Comparison of ENCODE assay signal across 1 cellular context in the genomic region with DNA sequence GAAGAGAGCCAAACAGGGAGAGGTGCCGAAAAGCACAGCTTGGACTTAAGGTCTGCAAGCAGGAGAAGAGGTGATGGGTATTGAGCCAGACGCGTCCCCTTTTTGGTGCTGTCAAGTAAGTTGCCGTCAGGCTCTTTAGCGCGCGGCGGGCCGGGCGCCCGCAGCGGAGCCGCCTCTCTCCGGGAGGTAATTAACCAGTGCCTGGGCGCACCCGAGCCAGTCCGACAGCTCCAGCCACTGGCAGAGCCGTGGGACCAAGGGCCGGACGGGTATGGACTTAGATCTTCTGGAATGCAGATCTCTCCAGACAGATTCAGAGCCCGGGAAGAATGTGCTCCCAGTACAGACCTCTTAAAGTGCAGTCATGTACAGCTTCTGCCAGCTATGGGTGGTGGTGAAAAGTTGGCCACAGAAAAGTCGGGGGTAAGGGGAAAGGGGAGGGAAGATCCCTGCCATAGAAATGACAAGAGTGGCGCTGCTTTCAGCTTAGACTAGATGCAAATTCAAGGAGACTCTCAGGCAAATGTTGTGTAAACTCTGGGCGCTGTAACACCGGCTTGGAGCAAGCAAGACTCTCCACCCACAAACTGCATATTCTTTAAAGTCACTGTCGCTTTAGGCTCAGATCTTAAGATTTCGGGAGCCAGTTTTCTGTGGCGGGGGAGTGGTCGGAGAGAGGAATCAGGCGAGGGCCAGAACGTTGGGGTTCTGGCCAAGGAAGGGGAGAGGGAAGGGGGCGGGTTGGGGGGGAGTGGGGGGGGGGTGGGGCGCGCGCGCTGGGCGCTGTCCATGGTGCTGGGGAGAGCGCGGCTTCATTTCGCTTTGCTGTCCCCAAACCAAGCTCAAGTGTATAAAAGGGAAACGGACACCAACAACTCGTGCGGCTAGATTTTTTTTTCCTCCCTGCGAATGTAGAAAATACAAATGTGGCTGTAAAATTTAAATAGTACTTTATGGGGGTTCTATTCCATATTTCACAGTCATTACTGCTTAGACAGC.
TF ChIP-seq lines count a peak whose summit lies in the region.

No MANE protein-coding gene starts in this region.

TF ChIP-seq in liver, 16 proteins besides CTCF, POLR2A, EP300 and RAD21 (continued from another document):
- TF ChIP-seq REST (IDR thresholded peaks at IDR 0.05), result peak; percentile 97
TF ChIP-seq in liver: peak in this region for 1.
